Comparison of ENCODE assay signal across 23 cellular contexts in the genomic region with DNA sequence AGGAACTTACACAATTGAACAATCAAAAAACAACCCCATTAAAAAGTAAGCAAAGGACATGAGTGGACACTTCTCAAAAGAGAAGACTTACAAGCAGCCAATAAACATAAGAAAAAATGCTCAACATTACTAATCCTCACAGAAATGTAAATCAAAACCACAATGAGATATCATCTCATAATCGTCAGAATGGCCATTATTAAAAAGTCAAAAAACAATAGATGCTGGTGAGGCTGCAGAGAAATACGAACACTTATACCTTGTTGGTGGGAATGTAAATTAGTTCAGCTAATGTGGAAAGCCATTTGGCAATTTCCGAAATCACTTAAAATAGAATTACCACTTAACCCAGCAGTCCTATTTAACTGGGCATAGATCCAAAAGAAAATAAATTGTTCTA.
DNase-seq lines count a peak whose midpoint lies in the region; ATAC-seq, FAIRE-seq and TF ChIP-seq lines count a peak whose summit lies in the region.
"Had no signal": no experiment of that assay in that cellular context is flagged by ENCODE, and none has a peak within 500 bp of the region (broad histone marks: within the 10 kb centered on the region; RNA-seq: fewer than 3 reads in every experiment).

No MANE protein-coding gene starts in this region.

- H3K27ac ChIP-seq in A549 (no peak overlapping the region), PC-9 (no peak overlapping the region), psoas muscle (no peak overlapping the region)
- H3K27ac ChIP-seq: ovary, SJSA1, WERI-Rb-1 had no signal

- peaks cover 15% of the 10 kb centered on the region for H3F3A ChIP-seq in PC-9 (ENCODE audit: insufficient read depth, low read depth)

- H2AFZ ChIP-seq in PC-9: no peak overlapping the region

- DNase-seq in A549 (ENCODE audit: low read depth in 1 of 2, low spot score in 1 of 2): no peak
- peak; percentile 30 for DNase-seq in HFFc6
- DNase-seq in NCI-H69 (lab: John Stamatoyannopoulos, UW): peak; percentile 68
- DNase-seq in dermis blood vessel endothelial cell: peak; percentile 71
- no peak for DNase-seq in cortex of kidney (lab: John Stamatoyannopoulos, UW)
- no peak for DNase-seq in PC-9
- DNase-seq in NCI-H128 (lab: John Stamatoyannopoulos, UW; ENCODE audit: unreplicated experiment): no peak
- no peak for DNase-seq in psoas muscle
- DNase-seq: activated T-cell treated with anti-CD3 and anti-CD28 coated beads for 4 hours; amygdala; cerebellar nuclear complex; endodermal cell; foreskin melanocyte; kidney glomerular epithelial cell; mesendoderm; MG63; naive thymus-derived CD4-positive, alpha-beta T cell; ovary; stimulated activated naive CD4-positive, alpha-beta T cell; WERI-Rb-1 had no signal

- TF ChIP-seq RAD21 in A549 (conservative IDR thresholded peaks at IDR 0.05 in 1 of 2, IDR thresholded peaks at IDR 0.05 in 1 of 2): no peak

- H3K27me3 ChIP-seq in PC-9 (ENCODE audit: insufficient read depth, low read depth) (no peaks in the 10 kb centered on the region), psoas muscle (ENCODE audit: insufficient read depth in 3 of 3, low read length in 2 of 3) (no peaks in the 10 kb centered on the region)
- H3K27me3 ChIP-seq: MG63, ovary, SJSA1 had no signal

- no peaks in the 10 kb centered on the region for H3K9me3 Mint-ChIP-seq in HFFc6
- H3K9me3 Mint-ChIP-seq: endodermal cell had no signal

- no peaks in the 10 kb centered on the region for H3K9me3 ChIP-seq in A549
- H3K9me3 ChIP-seq in PC-9 (ENCODE audit: insufficient read depth, low read depth): no peaks in the 10 kb centered on the region
- H3K9me3 ChIP-seq in psoas muscle: no peaks in the 10 kb centered on the region
- H3K9me3 ChIP-seq: ovary, SJSA1 had no signal

- no peaks in the 10 kb centered on the region for H3K9me2 ChIP-seq in PC-9 (ENCODE audit: insufficient read depth)

- FAIRE-seq in A549 (lab: Jason Lieb, UNC): peak; percentile 49
- FAIRE-seq: GM12891 had no signal

- H3K27ac Mint-ChIP-seq in HFFc6: peak overlapping the region; percentile 43; the same call in 1 of the 2 replicates
- H3K27ac Mint-ChIP-seq: CD14-positive monocyte; endodermal cell; naive thymus-derived CD4-positive, alpha-beta T cell had no signal

- H3K36me3 ChIP-seq in PC-9 (ENCODE audit: low read depth) (no peaks in the 10 kb centered on the region), psoas muscle (ENCODE audit: insufficient read depth in 1 of 2, low read depth in 1 of 2) (no peaks in the 10 kb centered on the region)
- H3K36me3 ChIP-seq: MG63, ovary, SJSA1, WERI-Rb-1 had no signal

- no peak for TF ChIP-seq POLR2A in A549 (IDR thresholded peaks at IDR 0.05; ENCODE audit: low read length)

- no peaks in the 10 kb centered on the region for H3K27me3 Mint-ChIP-seq in HFFc6 (ENCODE audit: insufficient read depth)

- H3K4me3 ChIP-seq in A549: no peak overlapping the region
- no peak overlapping the region for H3K4me3 ChIP-seq in PC-9
- no peak overlapping the region for H3K4me3 ChIP-seq in psoas muscle
- H3K4me3 ChIP-seq: MG63, ovary, SJSA1 had no signal

- WGBS in A549 (ENCODE audit: missing lambda C conversion rate): 88% methylated on average over 3 of the region's 3 CpGs
- WGBS in psoas muscle, 3 donors: 68 to 71% (median 71%) methylated on average over 3 of the region's 3 CpGs

- POLR2A ChIA-PET in A549 (lab: Yijun Ruan, JAX) (no interaction called here), PC-9 (lab: Charles Lee; ENCODE audit: unreplicated experiment) (no interaction called here)

- peaks cover 27% of the 10 kb centered on the region for H3K4me1 Mint-ChIP-seq in HFFc6 (ENCODE audit: low read depth)
- H3K4me1 Mint-ChIP-seq: CD14-positive monocyte; endodermal cell; naive thymus-derived CD4-positive, alpha-beta T cell had no signal

- no peak overlapping the region; the same call in 1 of the 2 replicates for H3K4me3 Mint-ChIP-seq in HFFc6
- H3K4me3 Mint-ChIP-seq: CD14-positive monocyte; endodermal cell; naive thymus-derived CD4-positive, alpha-beta T cell had no signal

- no peaks in the 10 kb centered on the region; the same call in 1 of the 2 replicates for H3K36me3 Mint-ChIP-seq in HFFc6 (ENCODE audit: low read depth)
- H3K36me3 Mint-ChIP-seq: CD14-positive monocyte; naive thymus-derived CD4-positive, alpha-beta T cell had no signal

- no peaks in the 10 kb centered on the region for H4K20me1 ChIP-seq in PC-9 (ENCODE audit: insufficient read depth)

- TF ChIP-seq EP300 in A549 (IDR thresholded peaks at IDR 0.05): no peak

- intact Hi-C loops in PC-9 (cut with micrococcal nuclease; ENCODE audit: unreplicated experiment) (loop anchor here (1.0 kb wide), 1 partner anchor 11 kb away; no protein-coding TSS in a partner anchor), psoas muscle (cut with DNase I) (no loop called here)

- no peak for TF ChIP-seq CTCF in A549 (IDR thresholded peaks at IDR 0.05)
- TF ChIP-seq CTCF in HFFc6 (IDR thresholded peaks at IDR 0.05): no peak
- TF ChIP-seq CTCF in PC-9 (conservative IDR thresholded peaks at IDR 0.05): no peak
- TF ChIP-seq CTCF in psoas muscle (IDR thresholded peaks at IDR 0.05): no peak

- H3K4me1 ChIP-seq in A549 (peaks cover 17% of the 10 kb centered on the region), PC-9 (replicated peaks; ENCODE audit: insufficient read depth) (peaks cover 25% of the 10 kb centered on the region), psoas muscle (no peaks in the 10 kb centered on the region)

- no peak overlapping the region for H3K4me2 ChIP-seq in A549
- no peak overlapping the region for H3K4me2 ChIP-seq in PC-9

- no peak for ATAC-seq in A549
- no peak for ATAC-seq in psoas muscle
- ATAC-seq: naive thymus-derived CD4-positive, alpha-beta T cell had no signal

- no TSS peak for BruUV-seq in PC-9 (replicated peaks; lab: Mats Ljungman, UMichigan)

- CTCF ChIA-PET in A549 (lab: Yijun Ruan, JAX) (no interaction called here), PC-9 (lab: Charles Lee) (no interaction called here)

- H3K79me2 ChIP-seq in PC-9 (ENCODE audit: low read depth): no peaks in the 10 kb centered on the region

TF ChIP-seq in A549, 52 proteins besides CTCF, POLR2A, EP300 and RAD21:
- TF ChIP-seq ZC3H11A (IDR thresholded peaks at IDR 0.05): no peak
- no peak for TF ChIP-seq MAZ (IDR thresholded peaks at IDR 0.05; ENCODE audit: borderline replicate concordance, low read depth, low read length)
- TF ChIP-seq ZFP36 (IDR thresholded peaks at IDR 0.05; ENCODE audit: borderline replicate concordance, partially characterized antibody): no peak
- TF ChIP-seq MAX (IDR thresholded peaks at IDR 0.05): no peak
- TF ChIP-seq NPAS2 (CRISPR knock-in tag; IDR thresholded peaks at IDR 0.05; ENCODE audit: borderline replicate concordance): no peak

Comparison
In these comparisons a context has a peak if more than half of its experiments do, and no peak if none do; other contexts are left out.
1. DNase-seq: peak in HFFc6 (single experiment), NCI-H69 (single experiment) and dermis blood vessel endothelial cell (single experiment); none in A549 (0 of 2), cortex of kidney (single experiment), PC-9 (0 of 2), NCI-H128 (single experiment) and psoas muscle (0 of 2).